21 cellular contexts compared by ENCODE assay signal in genomic region chr5:113025596-113025995, GRCh38. TPM values are rescaled to one million over a fixed set of nuclear protein-coding genes. Genes with fewer than 3 reads are reported as not detected.
DNase-seq lines count a peak whose midpoint lies in the region; ATAC-seq and TF ChIP-seq lines count a peak whose summit lies in the region.
"Had no signal": no experiment of that assay in that cellular context is flagged by ENCODE, and none has a peak within 500 bp of the region (broad histone marks: within the 10 kb centered on the region; RNA-seq: fewer than 3 reads in every experiment).

No MANE protein-coding gene starts in this region.

- H3K27me3 Mint-ChIP-seq in activated CD4-positive, alpha-beta T cell treated with anti-CD3 and anti-CD28 coated beads, Interleukin-2, amount 10 ng/mL, durations not matched to agents 24 days and 14 days, result no peaks in the 10 kb centered on the region
- H3K27me3 Mint-ChIP-seq in CD4-positive, alpha-beta T cell, result no peaks in the 10 kb centered on the region
- H3K27me3 Mint-ChIP-seq in endodermal cell (ENCODE audit: insufficient read depth), result no peaks in the 10 kb centered on the region
- H3K27me3 Mint-ChIP-seq in naive thymus-derived CD8-positive, alpha-beta T cell, result no peaks in the 10 kb centered on the region

- no peak for ATAC-seq in CD4-positive, alpha-beta T cell (ENCODE audit: poor library complexity)
- no peak for ATAC-seq in naive thymus-derived CD8-positive, alpha-beta T cell

- H3K9me3 ChIP-seq in CD4-positive, alpha-beta T cell (ENCODE audit: control insufficient read depth, low read length), result no peaks in the 10 kb centered on the region
- H3K9me3 ChIP-seq in endodermal cell (ENCODE audit: control insufficient read depth, low read length), result no peaks in the 10 kb centered on the region

- 96 to 98% methylated on average over 4 of the region's 4 CpGs for WGBS in endodermal cell (ENCODE audit: insufficient coverage in 1 of 2, insufficient read length in 1 of 2), 2 experiments

- intact Hi-C loops in activated CD4-positive, alpha-beta T cell treated with anti-CD3 and anti-CD28 coated beads, Interleukin-2, amount 10 ng/mL, durations not matched to agents 24 days and 14 days (cut with micrococcal nuclease), result no loop called here
- intact Hi-C loops in CD4-positive, alpha-beta T cell (cut with DNase I, micrococcal nuclease), result loop anchor here in 1 of 2 experiments (10.0 kb wide), 2 partner anchors 269 to 489 kb away; partner anchors contain the start of gene YTHDC2

- DNase-seq in activated CD4-positive, alpha-beta T cell treated with anti-CD3 and anti-CD28 coated beads, Interleukin-2, amount 10 ng/mL, durations not matched to agents 24 days and 14 days, result peak; percentile 47
- no peak for DNase-seq in activated CD4-positive, alpha-beta T cell treated with anti-CD3 and anti-CD28 coated beads, Interleukin-2, amount 50 U/mL, for 1 hour
- no peak for DNase-seq in CD4-positive, alpha-beta T cell
- DNase-seq in endodermal cell (no peak), coronary artery (ENCODE audit: low spot score) (no peak), germinal center (ENCODE audit: low spot score) (no peak)
- no peak for DNase-seq in naive thymus-derived CD8-positive, alpha-beta T cell
- DNase-seq in activated CD8-positive, alpha-beta memory T cell treated with anti-CD3 and anti-CD28 coated beads, Interleukin-2, amount 50 U/mL, for 48 hours, result no peak
- DNase-seq: 8988T, AML-193, C1 segment of cervical spinal cord, COR-L47, DMS79, H7, HFFc6, Kasumi-1, NCI-H1417 treated with DMSO at 0.1 percent for 48 hours, NCI-H187, NCI-H446 treated with DMSO at 0.1 percent for 48 hours, NCI-H526 treated with DMSO at 0.1 percent for 48 hours, OCI-M1 had no signal

- H3K27ac ChIP-seq in CD4-positive, alpha-beta T cell (ENCODE audit: low read depth, low read length), result no peak overlapping the region
- H3K27ac ChIP-seq in endodermal cell (ENCODE audit: low read depth, low read length), result no peak overlapping the region
- H3K27ac ChIP-seq in coronary artery, result no peak overlapping the region

- no peak overlapping the region for H3K9ac ChIP-seq in endodermal cell (ENCODE audit: extremely low read depth, low read length, poor library complexity, severe bottlenecking)

- H3K27ac Mint-ChIP-seq in activated CD4-positive, alpha-beta T cell treated with anti-CD3 and anti-CD28 coated beads, Interleukin-2, amount 10 ng/mL, durations not matched to agents 24 days and 14 days, result no peak overlapping the region
- H3K27ac Mint-ChIP-seq in CD4-positive, alpha-beta T cell, result peak overlapping the region; percentile 54
- H3K27ac Mint-ChIP-seq in endodermal cell, result peak overlapping the region; percentile 56
- H3K27ac Mint-ChIP-seq in naive thymus-derived CD8-positive, alpha-beta T cell, result peak overlapping the region in 8 of 10 donors; percentile 5 to 87 (median 70)
- H3K27ac Mint-ChIP-seq: HFFc6 had no signal

- peaks cover 26% of the 10 kb centered on the region for H3K4me1 Mint-ChIP-seq in activated CD4-positive, alpha-beta T cell treated with anti-CD3 and anti-CD28 coated beads, Interleukin-2, amount 10 ng/mL, durations not matched to agents 24 days and 14 days
- peaks cover 47% of the 10 kb centered on the region for H3K4me1 Mint-ChIP-seq in CD4-positive, alpha-beta T cell (ENCODE audit: low read depth)
- H3K4me1 Mint-ChIP-seq in endodermal cell, result no peaks in the 10 kb centered on the region
- H3K4me1 Mint-ChIP-seq in naive thymus-derived CD8-positive, alpha-beta T cell, result peaks cover 22 to 41% (median 39%) of the 10 kb centered on the region in 4 donors

- POLR2A ChIA-PET in CD4-positive, alpha-beta T cell (lab: Charles Lee), result interaction anchor here (0.7 kb wide), 1 partner anchor 296 kb away, joined by 4 read pairs; no protein-coding TSS in a partner anchor
- POLR2A ChIA-PET in naive thymus-derived CD8-positive, alpha-beta T cell (lab: Charles Lee), result interaction anchor here (0.6 kb wide), 1 partner anchor 402 kb away, joined by 4 read pairs; no protein-coding TSS in a partner anchor

- peaks cover 34% of the 10 kb centered on the region for H3K36me3 Mint-ChIP-seq in activated CD4-positive, alpha-beta T cell treated with anti-CD3 and anti-CD28 coated beads, Interleukin-2, amount 10 ng/mL, durations not matched to agents 24 days and 14 days (ENCODE audit: low read depth)
- peaks cover 64% of the 10 kb centered on the region for H3K36me3 Mint-ChIP-seq in CD4-positive, alpha-beta T cell (ENCODE audit: low read depth)
- peaks cover 81% of the 10 kb centered on the region for H3K36me3 Mint-ChIP-seq in endodermal cell (ENCODE audit: low read depth)
- peaks cover 0 to 43% (median 41%) of the 10 kb centered on the region in 3 donors for H3K36me3 Mint-ChIP-seq in naive thymus-derived CD8-positive, alpha-beta T cell

- CTCF ChIA-PET in CD4-positive, alpha-beta T cell (lab: Charles Lee), result interaction anchor here (0.6 to 1.4 kb wide), 2 partner anchors 30 to 1871 kb away, joined by 3 to 4 read pairs; no protein-coding TSS in a partner anchor

- H3K4me3 Mint-ChIP-seq in activated CD4-positive, alpha-beta T cell treated with anti-CD3 and anti-CD28 coated beads, Interleukin-2, amount 10 ng/mL, durations not matched to agents 24 days and 14 days, result no peak overlapping the region
- H3K4me3 Mint-ChIP-seq in CD4-positive, alpha-beta T cell, result no peak overlapping the region
- no peak overlapping the region for H3K4me3 Mint-ChIP-seq in endodermal cell
- no peak overlapping the region for H3K4me3 Mint-ChIP-seq in naive thymus-derived CD8-positive, alpha-beta T cell
- H3K4me3 Mint-ChIP-seq: HFFc6 had no signal

- no peak for TF ChIP-seq CTCF in CD4-positive, alpha-beta T cell (IDR thresholded peaks at IDR 0.05)
- TF ChIP-seq CTCF in endodermal cell (conservative IDR thresholded peaks at IDR 0.05) (no peak), coronary artery (IDR thresholded peaks at IDR 0.05) (no peak)

- no peaks in the 10 kb centered on the region for H3K4me1 ChIP-seq in endodermal cell (ENCODE audit: control insufficient read depth, insufficient read depth, low read length)

- H3K36me3 ChIP-seq in endodermal cell (ENCODE audit: control insufficient read depth, insufficient read depth, low read length), result peaks cover 95% of the 10 kb centered on the region

- no peaks in the 10 kb centered on the region for H3K27me3 ChIP-seq in CD4-positive, alpha-beta T cell (ENCODE audit: control insufficient read depth, insufficient read depth, low read length)
- no peaks in the 10 kb centered on the region for H3K27me3 ChIP-seq in endodermal cell (ENCODE audit: control insufficient read depth, insufficient read depth, low read length, poor library complexity, severe bottlenecking)

- H3K4me3 ChIP-seq in endodermal cell (ENCODE audit: low read length) (no peak overlapping the region), coronary artery (no peak overlapping the region)

- H3K9me3 Mint-ChIP-seq in activated CD4-positive, alpha-beta T cell treated with anti-CD3 and anti-CD28 coated beads, Interleukin-2, amount 10 ng/mL, durations not matched to agents 24 days and 14 days, result no peaks in the 10 kb centered on the region
- no peaks in the 10 kb centered on the region for H3K9me3 Mint-ChIP-seq in CD4-positive, alpha-beta T cell
- no peaks in the 10 kb centered on the region for H3K9me3 Mint-ChIP-seq in endodermal cell
- no peaks in the 10 kb centered on the region for H3K9me3 Mint-ChIP-seq in naive thymus-derived CD8-positive, alpha-beta T cell
- H3K9me3 Mint-ChIP-seq: HFFc6 had no signal

RNA-seq across cellular contexts. Expression of gene DCP2, which starts 49.0 kb away (rescaled TPM):
- 73.6 and 78.8 TPM in 2 replicates for total RNA-seq in activated CD4-positive, alpha-beta T cell treated with anti-CD3 and anti-CD28 coated beads, Interleukin-2, amount 10 ng/mL, durations not matched to agents 24 days and 14 days
- 10 to 100 TPM; 86.3 to 87.1 TPM for total RNA-seq in CD4-positive, alpha-beta T cell
- total RNA-seq in endodermal cell, result 100 to 1,000 TPM; 152 to 154 TPM
- polyA plus RNA-seq in endodermal cell (2013, experiment 1 of 2), result 29.1 TPM
- 41.9 TPM for polyA plus RNA-seq in endodermal cell (2013, experiment 2 of 2)
- 10 to 100 TPM; 65.1 to 67.9 TPM for total RNA-seq in naive thymus-derived CD8-positive, alpha-beta T cell
- 10 to 100 TPM; 48.3 to 53.0 (median 50.7) TPM for polyA plus RNA-seq in naive thymus-derived CD8-positive, alpha-beta T cell
